10 cellular contexts compared by ENCODE assay signal in the genomic region with DNA sequence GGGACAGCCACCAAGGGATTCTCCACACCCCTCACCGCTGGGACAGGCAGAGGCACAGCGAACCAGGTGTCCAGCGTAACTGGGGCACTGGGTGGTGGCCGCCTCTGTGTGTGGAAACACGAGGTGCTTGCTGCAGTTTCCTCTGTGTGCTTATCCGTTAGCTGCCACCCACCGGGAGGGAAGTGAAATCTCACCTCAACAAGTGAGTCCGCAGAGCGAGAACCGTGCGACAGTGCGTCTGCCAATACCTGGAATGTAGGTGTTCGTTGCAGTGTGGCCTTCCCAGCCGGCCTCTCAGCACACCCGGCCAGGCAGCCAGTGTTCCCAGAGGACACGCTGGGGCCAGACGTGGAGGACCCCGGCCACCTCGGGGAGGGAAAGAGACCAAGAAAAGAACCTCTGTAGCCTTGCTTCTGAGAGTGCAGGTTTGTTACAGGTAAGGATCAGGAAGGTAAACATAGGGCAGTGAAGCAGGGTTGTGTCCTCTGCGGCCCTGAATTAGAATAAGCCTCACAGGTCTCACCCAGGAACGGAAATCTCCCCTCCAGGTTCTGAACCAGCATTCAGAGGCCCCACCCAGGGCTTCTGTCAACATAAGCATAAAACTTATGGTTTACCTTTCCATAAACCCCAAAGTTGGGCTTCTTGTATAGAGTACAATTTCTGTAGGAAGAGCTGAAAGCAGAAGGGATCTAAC. TPM values are rescaled to one million over a fixed set of nuclear protein-coding genes. Genes with fewer than 3 reads are reported as not detected.
DNase-seq lines count a peak whose midpoint lies in the region; ATAC-seq and FAIRE-seq lines count a peak whose summit lies in the region.
"Had no signal": no experiment of that assay in that cellular context is flagged by ENCODE, and none has a peak within 500 bp of the region (broad histone marks: within the 10 kb centered on the region; RNA-seq: fewer than 3 reads in every experiment).

No MANE protein-coding gene starts in this region.

- H3K36me3 ChIP-seq in CD8-positive, alpha-beta memory T cell (ENCODE audit: insufficient read depth, low read length): no peaks in the 10 kb centered on the region

- DNase-seq in CD8-positive, alpha-beta memory T cell: peak in 2 of 5 donors; percentile 5 to 21
- DNase-seq in LoVo (ENCODE audit: low spot score) (peak; percentile 67), GM19239 (ENCODE audit: insufficient read length, low spot score) (no peak), NCI-H2227 (lab: John Stamatoyannopoulos, UW; ENCODE audit: unreplicated experiment) (no peak)
- DNase-seq in naive thymus-derived CD8-positive, alpha-beta T cell: peak in 6 of 10 donors; percentile 5 to 65 (median 14)
- DNase-seq: NCI-H1048 had no signal

- peak overlapping the region; percentile 55 for H3K4me3 ChIP-seq in CD8-positive, alpha-beta memory T cell (ENCODE audit: low read length)

- POLR2A ChIA-PET in CD8-positive, alpha-beta memory T cell (lab: Charles Lee): no interaction called here
- POLR2A ChIA-PET in naive thymus-derived CD8-positive, alpha-beta T cell (lab: Charles Lee): no interaction called here

- H3K27me3 ChIP-seq in CD8-positive, alpha-beta memory T cell (ENCODE audit: insufficient read depth, low read length, poor library complexity, severe bottlenecking): no peaks in the 10 kb centered on the region

- CTCF ChIA-PET in CD8-positive, alpha-beta memory T cell (lab: Charles Lee): interaction anchor here (1.1 to 1.5 kb wide), 2 partner anchors 10 to 256 kb away, joined by 4 to 5 read pairs; no protein-coding TSS in a partner anchor

- H3K36me3 Mint-ChIP-seq in CD8-positive, alpha-beta memory T cell: no peaks in the 10 kb centered on the region
- H3K36me3 Mint-ChIP-seq in activated T-helper 17 cell treated with anti-CD3 and anti-CD28 coated beads, Interleukin-2, amount 50 U/mL, for 72 hours (ENCODE audit: low read depth): no peaks in the 10 kb centered on the region
- H3K36me3 Mint-ChIP-seq in naive thymus-derived CD8-positive, alpha-beta T cell: no peaks in the 10 kb centered on the region

- peak overlapping the region in 5 of 7 donors; percentile 29 to 75 (median 54) for H3K4me3 Mint-ChIP-seq in CD8-positive, alpha-beta memory T cell
- peak overlapping the region; percentile 77 for H3K4me3 Mint-ChIP-seq in activated T-helper 17 cell treated with anti-CD3 and anti-CD28 coated beads, Interleukin-2, amount 50 U/mL, for 72 hours
- H3K4me3 Mint-ChIP-seq in naive thymus-derived CD8-positive, alpha-beta T cell: peak overlapping the region; percentile 26 to 82 (median 55)

- H3K4me1 Mint-ChIP-seq in CD8-positive, alpha-beta memory T cell: peaks cover 14 to 20% (median 15%) of the 10 kb centered on the region in 3 donors
- H3K4me1 Mint-ChIP-seq in activated T-helper 17 cell treated with anti-CD3 and anti-CD28 coated beads, Interleukin-2, amount 50 U/mL, for 72 hours: peaks cover 11% of the 10 kb centered on the region
- H3K4me1 Mint-ChIP-seq in naive thymus-derived CD8-positive, alpha-beta T cell: peaks cover 8 to 22% (median 16%) of the 10 kb centered on the region in 4 donors

- ATAC-seq in activated T-helper 17 cell treated with anti-CD3 and anti-CD28 coated beads, Interleukin-2, amount 50 U/mL, for 72 hours (replicated peaks): peak; percentile 43
- ATAC-seq in naive thymus-derived CD8-positive, alpha-beta T cell: peak; percentile 64 to 75
- ATAC-seq in HG02840 (IDR thresholded peaks at IDR 0.05; ENCODE audit: low FRiP score, unreplicated experiment) (no peak), GM18858 (IDR thresholded peaks at IDR 0.05; ENCODE audit: unreplicated experiment) (no peak)

- no peak for FAIRE-seq in GM19239 (lab: Jason Lieb, UNC)

- H3K27ac ChIP-seq in CD8-positive, alpha-beta memory T cell (ENCODE audit: low read depth, low read length): no peak overlapping the region

- H3K4me1 ChIP-seq in CD8-positive, alpha-beta memory T cell (ENCODE audit: insufficient read depth, low read length): peaks cover 16% of the 10 kb centered on the region

- peaks cover 13 to 21% of the 10 kb centered on the region in 2 donors for H3K27me3 Mint-ChIP-seq in CD8-positive, alpha-beta memory T cell
- H3K27me3 Mint-ChIP-seq in activated T-helper 17 cell treated with anti-CD3 and anti-CD28 coated beads, Interleukin-2, amount 50 U/mL, for 72 hours: no peaks in the 10 kb centered on the region
- peaks cover 0 to 9% (median 5%) of the 10 kb centered on the region in 5 donors for H3K27me3 Mint-ChIP-seq in naive thymus-derived CD8-positive, alpha-beta T cell

- no peaks in the 10 kb centered on the region for H3K9me3 ChIP-seq in CD8-positive, alpha-beta memory T cell (ENCODE audit: low read length)

- H3K27ac Mint-ChIP-seq in CD8-positive, alpha-beta memory T cell: peak overlapping the region in 1 of 8 donors; percentile 32
- H3K27ac Mint-ChIP-seq in activated T-helper 17 cell treated with anti-CD3 and anti-CD28 coated beads, Interleukin-2, amount 50 U/mL, for 72 hours: peak overlapping the region; percentile 82
- peak overlapping the region in 6 of 10 donors; percentile 9 to 96 (median 66) for H3K27ac Mint-ChIP-seq in naive thymus-derived CD8-positive, alpha-beta T cell

- no peaks in the 10 kb centered on the region for H3K9me3 Mint-ChIP-seq in CD8-positive, alpha-beta memory T cell
- H3K9me3 Mint-ChIP-seq in activated T-helper 17 cell treated with anti-CD3 and anti-CD28 coated beads, Interleukin-2, amount 50 U/mL, for 72 hours: no peaks in the 10 kb centered on the region
- no peaks in the 10 kb centered on the region for H3K9me3 Mint-ChIP-seq in naive thymus-derived CD8-positive, alpha-beta T cell

RNA-seq across cellular contexts. Expression of a gene that starts 1.5 kb away (rescaled TPM):
- total RNA-seq in CD8-positive, alpha-beta memory T cell: under 1 TPM; 0.20 to 0.22 TPM
- not detected for polyA plus RNA-seq in CD8-positive, alpha-beta memory T cell
- 1 to 10 TPM; 3.0 to 3.8 TPM for total RNA-seq in activated T-helper 17 cell treated with anti-CD3 and anti-CD28 coated beads, Interleukin-2, amount 50 U/mL, for 72 hours
- total RNA-seq in naive thymus-derived CD8-positive, alpha-beta T cell: not detected
- polyA plus RNA-seq in naive thymus-derived CD8-positive, alpha-beta T cell: 1 to 10 TPM in 1 of 3 donors, not detected in 2; 1.0 TPM
- total RNA-seq: glomerular endothelial cell had no signal

Comparison
In these comparisons a context has a peak if more than half of its experiments do, and no peak if none do; other contexts are left out.
1. DNase-seq: peak in LoVo (single experiment) and naive thymus-derived CD8-positive, alpha-beta T cell (6 of 10); none in GM19239 (single experiment) and NCI-H2227 (single experiment).
2. ATAC-seq: peak in activated T-helper 17 cell treated with anti-CD3 and anti-CD28 coated beads, Interleukin-2, amount 50 U/mL, for 72 hours (single experiment) and naive thymus-derived CD8-positive, alpha-beta T cell (2 of 2); none in HG02840 (single experiment) and GM18858 (single experiment).
3. Peak in every context shown above with its lines, with median percentiles within 50 percentile points of each other: H3K4me3 Mint-ChIP-seq.